In the genomic region with DNA sequence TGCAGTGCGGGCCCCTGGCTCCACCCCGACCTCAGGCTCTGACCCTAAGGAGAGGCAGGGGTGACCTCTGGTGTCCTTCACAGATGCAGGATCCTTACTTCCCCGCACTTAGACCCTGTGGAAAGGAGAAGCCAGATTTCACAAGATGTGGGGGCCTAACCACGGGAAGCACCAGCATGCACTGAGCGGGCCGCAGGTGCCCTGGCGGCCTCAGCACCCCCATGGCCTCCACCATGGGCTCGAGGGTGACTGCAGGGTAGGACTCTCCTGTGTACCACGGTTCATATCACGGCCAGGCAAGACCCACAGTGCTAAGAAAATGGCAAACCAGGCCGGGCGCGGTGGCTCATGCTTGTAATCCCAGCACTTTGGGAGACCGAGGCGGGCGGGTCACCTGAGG, we compare ENCODE assay signal across 29 cellular contexts.
"Had no signal": no experiment of that assay in that cellular context is flagged by ENCODE, and none has a peak within 500 bp of the region (broad histone marks: within the 10 kb centered on the region; RNA-seq: fewer than 3 reads in every experiment).

No MANE protein-coding gene starts in this region.

- H3K4me1 Mint-ChIP-seq: activated CD4-positive, alpha-beta T cell treated with anti-CD3 and anti-CD28 coated beads for 36 hours had no signal

- H3K27ac Mint-ChIP-seq: activated CD4-positive, alpha-beta memory T cell treated with anti-CD3 and anti-CD28 coated beads for 36 hours; activated CD4-positive, alpha-beta T cell treated with anti-CD3 and anti-CD28 coated beads for 36 hours; activated naive CD4-positive, alpha-beta T cell treated with anti-CD3 and anti-CD28 coated beads for 36 hours; activated T-helper 1 cell treated with anti-CD3 and anti-CD28 coated beads, Interleukin-12 subunit alpha, Interleukin-12 subunit beta, Interleukin-2, Interleukin-4 antibody, amounts not matched to agents 30 ng/mL and 10 ng/mL and 1 ng/mL, durations not matched to agents 14 hours and 24 hours and 36 hours had no signal

- H3K36me3 Mint-ChIP-seq: activated CD4-positive, alpha-beta memory T cell treated with anti-CD3 and anti-CD28 coated beads for 36 hours had no signal

- ATAC-seq: activated CD4-positive, alpha-beta T cell treated with anti-CD3 and anti-CD28 coated beads for 36 hours; activated CD4-positive, CD25-positive, alpha-beta regulatory T cell treated with anti-CD3 and anti-CD28 coated beads, Interleukin-2, amount 50 U/mL, for 24 hours; activated naive CD4-positive, alpha-beta T cell treated with anti-CD3 and anti-CD28 coated beads, Interleukin-2, amount 50 U/mL, for 72 hours; activated T-cell treated with anti-CD3 and anti-CD28 coated beads, Interleukin-2, amount 50 U/mL, for 4 hours; body of pancreas; Panc1 had no signal

- H3K4me3 ChIP-seq: adrenal gland, body of pancreas, breast epithelium, SJCRH30, SK-N-MC had no signal

- H3K36me3 ChIP-seq: adrenal gland, breast epithelium, SJCRH30 had no signal

- H3K27me3 Mint-ChIP-seq: activated CD4-positive, alpha-beta T cell treated with anti-CD3 and anti-CD28 coated beads for 36 hours had no signal

- FAIRE-seq: astrocyte, TTC549 had no signal

- H3K27ac ChIP-seq: adrenal gland, body of pancreas, breast epithelium, SJCRH30, SK-N-MC had no signal

- DNase-seq: activated CD4-positive, alpha-beta memory T cell treated with anti-CD3 and anti-CD28 coated beads for 36 hours; activated CD4-positive, alpha-beta T cell treated with anti-CD3 and anti-CD28 coated beads for 36 hours; activated CD4-positive, alpha-beta T cell treated with anti-CD3 and anti-CD28 coated beads, Interleukin-2, amount 50 U/mL, for 1 hour; activated CD8-positive, alpha-beta memory T cell treated with anti-CD3 and anti-CD28 coated beads, Interleukin-2, amount 50 U/mL, for 4 hours; activated gamma-delta T cell treated with Interleukin-2 at 50 U/mL for 16 hours; activated naive CD4-positive, alpha-beta T cell treated with anti-CD3 and anti-CD28 coated beads for 36 hours; activated T-cell treated with anti-CD3 and anti-CD28 coated beads for 4 hours; activated T-cell treated with anti-CD3 and anti-CD28 coated beads, Interleukin-2, amount 50 U/mL, for 4 hours; adrenal gland; body of pancreas; Karpas-422; KBM-7; NCI-H1048; NCI-H1436 treated with DMSO at 0.1 percent for 48 hours; NCI-H1694 treated with DMSO at 0.1 percent for 48 hours; NCI-H2029; NCI-H345; NCI-H524 treated with DMSO at 0.1 percent for 48 hours; SHP77; SJCRH30; T1000 had no signal

- H3K4me1 ChIP-seq: adrenal gland, body of pancreas, breast epithelium, SJCRH30 had no signal

- H3K4me3 Mint-ChIP-seq: activated CD4-positive, alpha-beta memory T cell treated with anti-CD3 and anti-CD28 coated beads for 36 hours; activated CD4-positive, alpha-beta T cell treated with anti-CD3 and anti-CD28 coated beads for 36 hours; activated naive CD4-positive, alpha-beta T cell treated with anti-CD3 and anti-CD28 coated beads for 36 hours; activated T-cell treated with anti-CD3 and anti-CD28 coated beads, Interleukin-2, amount 50 U/mL, for 4 hours; activated T-helper 1 cell treated with anti-CD3 and anti-CD28 coated beads, Interleukin-12 subunit alpha, Interleukin-12 subunit beta, Interleukin-2, Interleukin-4 antibody, amounts not matched to agents 30 ng/mL and 10 ng/mL and 1 ng/mL, durations not matched to agents 14 hours and 24 hours and 36 hours had no signal

- H3K9me3 ChIP-seq: adrenal gland, SJCRH30 had no signal

- H3K27me3 ChIP-seq: adrenal gland, body of pancreas, breast epithelium, SJCRH30 had no signal
